In genomic region chr17:54968259-54968953, GRCh38 we compare ENCODE assay signal across 9 cellular contexts. TPM values are rescaled to one million over a fixed set of nuclear protein-coding genes. Genes with fewer than 3 reads are reported as not detected.
DNase-seq lines count a peak whose midpoint lies in the region; ATAC-seq and TF ChIP-seq lines count a peak whose summit lies in the region.
"Had no signal": no experiment of that assay in that cellular context is flagged by ENCODE, and none has a peak within 500 bp of the region (broad histone marks: within the 10 kb centered on the region; RNA-seq: fewer than 3 reads in every experiment).

Gene COX11, minus strand, starts transcription at chr17:54968654. Its CDS starts 8 bp downstream, at chr17:54968646.
A gene with protein sequence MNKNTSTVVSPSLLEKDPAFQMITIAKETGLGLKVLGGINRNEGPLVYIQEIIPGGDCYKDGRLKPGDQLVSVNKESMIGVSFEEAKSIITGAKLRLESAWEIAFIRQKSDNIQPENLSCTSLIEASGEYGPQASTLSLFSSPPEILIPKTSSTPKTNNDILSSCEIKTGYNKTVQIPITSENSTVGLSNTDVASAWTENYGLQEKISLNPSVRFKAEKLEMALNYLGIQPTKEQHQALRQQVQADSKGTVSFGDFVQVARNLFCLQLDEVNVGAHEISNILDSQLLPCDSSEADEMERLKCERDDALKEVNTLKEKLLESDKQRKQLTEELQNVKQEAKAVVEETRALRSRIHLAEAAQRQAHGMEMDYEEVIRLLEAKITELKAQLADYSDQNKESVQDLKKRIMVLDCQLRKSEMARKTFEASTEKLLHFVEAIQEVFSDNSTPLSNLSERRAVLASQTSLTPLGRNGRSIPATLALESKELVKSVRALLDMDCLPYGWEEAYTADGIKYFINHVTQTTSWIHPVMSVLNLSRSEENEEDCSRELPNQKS (plus strand): TSS chr17:54968765. CDS start chr17:54986220, 17,455 bp downstream.

- POLR2A ChIA-PET in activated CD4-positive, alpha-beta T cell treated with anti-CD3 and anti-CD28 coated beads for 36 hours (lab: Charles Lee), result no interaction called here

- peak within 1 kb of the TSS; percentile 48 for H3K27ac Mint-ChIP-seq in activated CD4-positive, alpha-beta T cell treated with anti-CD3 and anti-CD28 coated beads for 36 hours
- H3K27ac Mint-ChIP-seq: dendritic cell treated with granulocyte-macrophage colony-stimulating factor and Interleukin-4, amounts not matched to agents 40 ng/mL and 50 ng/mL, for 4 days had no signal

- H3K4me1 ChIP-seq in BLaER1 (peaks cover 28% of the 10 kb centered on the region), colonic mucosa (peaks cover 5% of the 10 kb centered on the region)

- H3K4me3 ChIP-seq in BLaER1 (peak within 1 kb of the TSS; percentile 87), colonic mucosa (peak within 1 kb of the TSS; percentile 65)

- H3K9ac ChIP-seq in BLaER1 (peak within 1 kb of the TSS; percentile 95), colonic mucosa (ENCODE audit: low read depth in 2 of 2, low read length in 2 of 2) (peak within 1 kb of the TSS; percentile 83 to 92)

- TF ChIP-seq CTCF in colonic mucosa (IDR thresholded peaks at IDR 0.05), result no peak

- intact Hi-C loops in activated CD4-positive, alpha-beta T cell treated with anti-CD3 and anti-CD28 coated beads for 36 hours (cut with DNase I, micrococcal nuclease), result loop anchor here (1.0 to 10.0 kb wide), 7 partner anchors 270 to 764 kb away; partner anchors contain the start of genes MMD (in 2 of the 2) and HLF (in 1 of the 2)
- intact Hi-C loops in colonic mucosa (cut with DNase I), result no loop called here

- peaks cover 19% of the 10 kb centered on the region; the same call in 1 of the 2 replicates for H4K20me1 ChIP-seq in BLaER1

- H3K4me3 Mint-ChIP-seq in activated CD4-positive, alpha-beta T cell treated with anti-CD3 and anti-CD28 coated beads for 36 hours, result no peak within 1 kb of the TSS
- H3K4me3 Mint-ChIP-seq: dendritic cell treated with granulocyte-macrophage colony-stimulating factor and Interleukin-4, amounts not matched to agents 40 ng/mL and 50 ng/mL, for 4 days had no signal

- peaks cover 22% of the 10 kb centered on the region; the same call in 1 of the 2 replicates for H3K36me3 ChIP-seq in BLaER1
- no peaks in the 10 kb centered on the region for H3K36me3 ChIP-seq in colonic mucosa

- peak; percentile 94 for ATAC-seq in HG03442 (IDR thresholded peaks at IDR 0.05; ENCODE audit: unreplicated experiment)
- ATAC-seq in activated CD4-positive, alpha-beta T cell treated with anti-CD3 and anti-CD28 coated beads for 36 hours, result peak; percentile 97

- no peaks in the 10 kb centered on the region for H3K9me3 Mint-ChIP-seq in activated CD4-positive, alpha-beta T cell treated with anti-CD3 and anti-CD28 coated beads for 36 hours (ENCODE audit: low read depth)
- H3K9me3 Mint-ChIP-seq: dendritic cell treated with granulocyte-macrophage colony-stimulating factor and Interleukin-4, amounts not matched to agents 40 ng/mL and 50 ng/mL, for 4 days had no signal

- peak within 1 kb of the TSS; percentile 91 for H3K27ac ChIP-seq in BLaER1
- peak within 1 kb of the TSS; percentile 54 for H3K27ac ChIP-seq in colonic mucosa

- DNase-seq in GM19240 (ENCODE audit: insufficient read length, low spot score) (peak; percentile 57), NCI-H510A (lab: John Stamatoyannopoulos, UW) (peak; percentile 94), colonic mucosa (peak; percentile 97), kidney tubule cell (ENCODE audit: low spot score) (peak; percentile 97)
- DNase-seq in activated CD4-positive, alpha-beta T cell treated with anti-CD3 and anti-CD28 coated beads for 36 hours, result peak; percentile 96
- DNase-seq in stimulated activated CD4-positive, alpha-beta T cell treated with anti-CD3 and anti-CD28 coated beads, Interleukin-1b, Interleukin-23, amount 100 ng/mL, for 1 hour (ENCODE audit: low read depth in 2 of 2), result peak; percentile 86 to 87

- CTCF ChIA-PET in activated CD4-positive, alpha-beta T cell treated with anti-CD3 and anti-CD28 coated beads for 36 hours (lab: Charles Lee), result interaction anchor here (0.7 kb wide), 1 partner anchor 24 kb away, joined by 3 read pairs; no protein-coding TSS in a partner anchor

- peak within 1 kb of the TSS; percentile 91 for H3K4me2 ChIP-seq in BLaER1

- H3K9me3 ChIP-seq in BLaER1, result no peaks in the 10 kb centered on the region
- no peaks in the 10 kb centered on the region for H3K9me3 ChIP-seq in colonic mucosa

- H3K27me3 ChIP-seq in BLaER1 (no peaks in the 10 kb centered on the region), colonic mucosa (no peaks in the 10 kb centered on the region)

- H3K36me3 Mint-ChIP-seq in activated CD4-positive, alpha-beta T cell treated with anti-CD3 and anti-CD28 coated beads for 36 hours (ENCODE audit: low read depth), result peaks cover 6% of the 10 kb centered on the region

- no peaks in the 10 kb centered on the region for H3K27me3 Mint-ChIP-seq in activated CD4-positive, alpha-beta T cell treated with anti-CD3 and anti-CD28 coated beads for 36 hours
- H3K27me3 Mint-ChIP-seq: dendritic cell treated with granulocyte-macrophage colony-stimulating factor and Interleukin-4, amounts not matched to agents 40 ng/mL and 50 ng/mL, for 4 days had no signal

- H3K4me1 Mint-ChIP-seq in activated CD4-positive, alpha-beta T cell treated with anti-CD3 and anti-CD28 coated beads for 36 hours, result peaks cover 23% of the 10 kb centered on the region

RNA-seq across cellular contexts. Expression of gene COX11, which starts in this region (rescaled TPM):
- total RNA-seq in activated CD4-positive, alpha-beta T cell treated with anti-CD3 and anti-CD28 coated beads for 36 hours, result 10 to 100 TPM; 42.6 to 45.4 TPM
- 10 to 100 TPM; 58.3 to 70.5 TPM for total RNA-seq in colonic mucosa

RNA-seq across cellular contexts. Expression of the second gene that starts in this region (rescaled TPM):
- 1 to 10 TPM; 5.4 to 7.2 TPM for total RNA-seq in activated CD4-positive, alpha-beta T cell treated with anti-CD3 and anti-CD28 coated beads for 36 hours
- total RNA-seq in colonic mucosa, result 1 to 10 TPM; 6.2 to 6.6 TPM

Comparison
In these comparisons a context has a peak if more than half of its experiments do, and no peak if none do; other contexts are left out.
1. Peak in every context shown above with its lines: DNase-seq, ATAC-seq, H3K4me3 ChIP-seq and H3K27ac ChIP-seq.